Comparison of ENCODE assay signal across 8 cellular contexts in the genomic region with DNA sequence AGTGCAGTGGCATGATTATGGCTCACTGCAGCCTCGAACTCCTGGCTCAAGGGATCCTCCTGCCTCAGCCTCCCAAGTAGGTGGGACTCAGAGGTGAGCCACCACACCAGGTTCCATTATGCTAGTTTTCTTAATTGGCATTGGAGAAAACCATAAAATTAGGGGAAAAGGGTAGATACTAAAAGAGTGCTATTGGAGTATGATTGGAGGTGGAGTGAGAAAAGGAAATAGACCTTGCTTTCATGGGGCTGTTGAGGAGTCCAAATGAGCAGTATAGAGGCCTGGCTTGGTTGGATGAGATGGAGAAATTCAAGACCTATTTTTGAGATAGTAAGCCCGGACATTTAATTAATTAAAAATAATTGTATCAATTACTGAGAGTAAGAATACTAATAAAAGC. TPM values are rescaled to one million over a fixed set of nuclear protein-coding genes. Genes with fewer than 3 reads are reported as not detected.
DNase-seq lines count a peak whose midpoint lies in the region; ATAC-seq lines count a peak whose summit lies in the region.

No MANE protein-coding gene starts in this region.

- CTCF ChIA-PET in activated CD8-positive, alpha-beta T cell treated with anti-CD3 and anti-CD28 coated beads, Interleukin-2, amount 10 ng/mL, durations not matched to agents 7 days and 5 days (lab: Charles Lee) = interaction anchor here (1.2 to 1.5 kb wide), 3 partner anchors 23 to 42 kb away, joined by 3 to 4 read pairs (median 4); no protein-coding TSS in a partner anchor

- no peaks in the 10 kb centered on the region for H3K9me3 Mint-ChIP-seq in T-helper 2 cell treated with Interferon-gamma antibody and Interleukin-4, amounts not matched to agents 5 μg/mL and 100 μg/mL, for 36 hours
- H3K9me3 Mint-ChIP-seq in activated CD8-positive, alpha-beta T cell treated with anti-CD3 and anti-CD28 coated beads, Interleukin-2, amount 10 ng/mL, durations not matched to agents 7 days and 5 days (ENCODE audit: insufficient read depth) = no peaks in the 10 kb centered on the region

- H3K4me3 Mint-ChIP-seq in T-helper 2 cell treated with Interferon-gamma antibody and Interleukin-4, amounts not matched to agents 5 μg/mL and 100 μg/mL, for 36 hours = peak overlapping the region; percentile 27
- H3K4me3 Mint-ChIP-seq in activated CD8-positive, alpha-beta T cell treated with anti-CD3 and anti-CD28 coated beads, Interleukin-2, amount 10 ng/mL, durations not matched to agents 7 days and 5 days = no peak overlapping the region

- no peaks in the 10 kb centered on the region for H3K36me3 Mint-ChIP-seq in T-helper 2 cell treated with Interferon-gamma antibody and Interleukin-4, amounts not matched to agents 5 μg/mL and 100 μg/mL, for 36 hours (ENCODE audit: low read depth)
- peaks cover 6% of the 10 kb centered on the region for H3K36me3 Mint-ChIP-seq in activated CD8-positive, alpha-beta T cell treated with anti-CD3 and anti-CD28 coated beads, Interleukin-2, amount 10 ng/mL, durations not matched to agents 7 days and 5 days (ENCODE audit: low read depth)

- DNase-seq in T-helper 2 cell treated with Interferon-gamma antibody and Interleukin-4, amounts not matched to agents 5 μg/mL and 100 μg/mL, for 36 hours (ENCODE audit: low spot score) = no peak
- no peak for DNase-seq in T-helper 2 cell
- DNase-seq in activated CD8-positive, alpha-beta T cell treated with anti-CD3 and anti-CD28 coated beads, Interleukin-2, amount 10 ng/mL, durations not matched to agents 7 days and 5 days = no peak
- no peak for DNase-seq in glomerular visceral epithelial cell (ENCODE audit: extremely low spot score)
- DNase-seq in GF-D8 (lab: John Stamatoyannopoulos, UW) = no peak

- no peak overlapping the region for H3K9ac ChIP-seq in subcutaneous abdominal adipose tissue (ENCODE audit: low read length in 5 of 5)

- H3K27ac Mint-ChIP-seq in T-helper 2 cell treated with Interferon-gamma antibody and Interleukin-4, amounts not matched to agents 5 μg/mL and 100 μg/mL, for 36 hours = no peak overlapping the region
- H3K27ac Mint-ChIP-seq in activated CD8-positive, alpha-beta T cell treated with anti-CD3 and anti-CD28 coated beads, Interleukin-2, amount 10 ng/mL, durations not matched to agents 7 days and 5 days = peak overlapping the region; percentile 64

- POLR2A ChIA-PET in activated CD8-positive, alpha-beta T cell treated with anti-CD3 and anti-CD28 coated beads, Interleukin-2, amount 10 ng/mL, durations not matched to agents 7 days and 5 days (lab: Charles Lee) = interaction anchor here (1.1 kb wide), 1 partner anchor 30 kb away, joined by 4 read pairs; no protein-coding TSS in a partner anchor

- H3K4me3 ChIP-seq in iPS-18c (ENCODE audit: insufficient read depth, low read depth, low read length) = 0 out of 2 replicates have a peak overlapping the region, but pooled peaks have one; percentile 15
- peak overlapping the region; percentile 51 to 72 (median 61) for H3K4me3 ChIP-seq in subcutaneous abdominal adipose tissue (ENCODE audit: low read depth in 1 of 5, low read length in 5 of 5)

- H3K4me1 ChIP-seq in subcutaneous abdominal adipose tissue (ENCODE audit: control insufficient read depth in 5 of 5, insufficient read depth in 5 of 5, low read length in 5 of 5) = peaks cover 3 to 36% (median 29%) of the 10 kb centered on the region in 5 donors

- H3K27ac ChIP-seq in subcutaneous abdominal adipose tissue (ENCODE audit: low read depth, low read length) = no peak overlapping the region

- H3K27me3 ChIP-seq in subcutaneous abdominal adipose tissue (ENCODE audit: control insufficient read depth in 5 of 5, insufficient read depth in 4 of 5, low read length in 5 of 5) = no peaks in the 10 kb centered on the region

- ATAC-seq in activated CD8-positive, alpha-beta T cell treated with anti-CD3 and anti-CD28 coated beads, Interleukin-2, amount 10 ng/mL, durations not matched to agents 7 days and 5 days = no peak
- no peak for ATAC-seq in GM19035 (IDR thresholded peaks at IDR 0.05; ENCODE audit: unreplicated experiment)

- peaks cover 2% of the 10 kb centered on the region for H3K9me3 ChIP-seq in iPS-18c (ENCODE audit: control insufficient read depth, insufficient read depth, low read length)
- no peaks in the 10 kb centered on the region for H3K9me3 ChIP-seq in subcutaneous abdominal adipose tissue (ENCODE audit: control insufficient read depth in 5 of 5, low read length in 5 of 5)

- H3K27me3 Mint-ChIP-seq in T-helper 2 cell treated with Interferon-gamma antibody and Interleukin-4, amounts not matched to agents 5 μg/mL and 100 μg/mL, for 36 hours (ENCODE audit: low read depth) = no peaks in the 10 kb centered on the region
- H3K27me3 Mint-ChIP-seq in activated CD8-positive, alpha-beta T cell treated with anti-CD3 and anti-CD28 coated beads, Interleukin-2, amount 10 ng/mL, durations not matched to agents 7 days and 5 days (ENCODE audit: low read depth) = no peaks in the 10 kb centered on the region

- H3K36me3 ChIP-seq in subcutaneous abdominal adipose tissue (ENCODE audit: control insufficient read depth in 5 of 5, insufficient read depth in 5 of 5, low read length in 5 of 5) = peaks cover 0 to 9% (median 0%) of the 10 kb centered on the region in 5 donors

- peaks cover 9% of the 10 kb centered on the region for H3K4me1 Mint-ChIP-seq in T-helper 2 cell treated with Interferon-gamma antibody and Interleukin-4, amounts not matched to agents 5 μg/mL and 100 μg/mL, for 36 hours (ENCODE audit: low read depth)
- peaks cover 16% of the 10 kb centered on the region for H3K4me1 Mint-ChIP-seq in activated CD8-positive, alpha-beta T cell treated with anti-CD3 and anti-CD28 coated beads, Interleukin-2, amount 10 ng/mL, durations not matched to agents 7 days and 5 days (ENCODE audit: low read depth)

RNA-seq across cellular contexts. Expression of a gene that starts 0.9 kb away (rescaled TPM):
- 10 to 100 TPM; 13.5 to 16.0 TPM for total RNA-seq in activated CD8-positive, alpha-beta T cell treated with anti-CD3 and anti-CD28 coated beads, Interleukin-2, amount 10 ng/mL, durations not matched to agents 7 days and 5 days

RNA-seq across cellular contexts. Expression of a gene that starts 32.3 kb away (rescaled TPM):
- 10 to 100 TPM; 10.1 to 10.3 TPM for total RNA-seq in activated CD8-positive, alpha-beta T cell treated with anti-CD3 and anti-CD28 coated beads, Interleukin-2, amount 10 ng/mL, durations not matched to agents 7 days and 5 days

RNA-seq across cellular contexts. Expression of a gene that starts 43.4 kb away (rescaled TPM):
- total RNA-seq in activated CD8-positive, alpha-beta T cell treated with anti-CD3 and anti-CD28 coated beads, Interleukin-2, amount 10 ng/mL, durations not matched to agents 7 days and 5 days = 10 to 100 TPM; 42.1 to 45.2 TPM
